Comparison of ENCODE assay signal across 16 cellular contexts in genomic region chr4:87002682-87003043, GRCh38.
DNase-seq lines count a peak whose midpoint lies in the region; ATAC-seq and TF ChIP-seq lines count a peak whose summit lies in the region.
"Had no signal": no experiment of that assay in that cellular context is flagged by ENCODE, and none has a peak within 500 bp of the region (broad histone marks: within the 10 kb centered on the region; RNA-seq: fewer than 3 reads in every experiment).

No MANE protein-coding gene starts in this region.

- no peak overlapping the region for H3K4me2 ChIP-seq in trophoblast cell (ENCODE audit: low read length)

- H4K8ac ChIP-seq in trophoblast cell (ENCODE audit: low read depth, low read length), result no peak overlapping the region

- no peak overlapping the region for H4K91ac ChIP-seq in trophoblast cell (ENCODE audit: low read depth, low read length)

- no peak overlapping the region for H2AFZ ChIP-seq in trophoblast cell (ENCODE audit: insufficient read depth, low read length, poor library complexity)

- in situ Hi-C loops in GM13976 (cut with MboI; ENCODE audit: low sequenced_read_pairs, unreplicated experiment), result no loop called here

- no peak overlapping the region for H3K18ac ChIP-seq in trophoblast cell (ENCODE audit: low read length)

- ATAC-seq in HG03280 (IDR thresholded peaks at IDR 0.05; ENCODE audit: unreplicated experiment), result no peak
- ATAC-seq: HCT116, Panc1 had no signal

- WGBS in endodermal cell (ENCODE audit: insufficient coverage in 1 of 2, insufficient read length in 1 of 2), 2 experiments, result 83 to 91% methylated on average over 6 of the region's 6 CpGs
- no CpG with 5 or more reads among the region's 6 CpGs for WGBS in trophoblast cell (ENCODE audit: extremely low coverage, insufficient coverage, insufficient read length)

- H2BK5ac ChIP-seq in trophoblast cell (ENCODE audit: low read depth, low read length, poor library complexity), result no peak overlapping the region

- no peak overlapping the region for H3K4ac ChIP-seq in trophoblast cell (ENCODE audit: low read depth, low read length)

- H3K4me3 Mint-ChIP-seq in endodermal cell, result no peak overlapping the region
- H3K4me3 Mint-ChIP-seq: IgD-negative memory B cell had no signal

- H3K27ac ChIP-seq in HUES48 (ENCODE audit: low read depth, low read length) (peak overlapping the region; percentile 57), endodermal cell (ENCODE audit: low read depth, low read length) (no peak overlapping the region), trophoblast cell (ENCODE audit: low read depth, low read length) (no peak overlapping the region)
- H3K27ac ChIP-seq: C4-2B had no signal

- H3K79me2 ChIP-seq in trophoblast cell (ENCODE audit: control insufficient read depth, insufficient read depth, low read length, poor library complexity), result peaks cover 5% of the 10 kb centered on the region

- H3K9me3 Mint-ChIP-seq in endodermal cell, result no peaks in the 10 kb centered on the region
- H3K9me3 Mint-ChIP-seq: IgD-negative memory B cell had no signal

- no peak overlapping the region for H3K14ac ChIP-seq in trophoblast cell (ENCODE audit: low read length)

- H3K9me3 ChIP-seq in HUES48 (ENCODE audit: control insufficient read depth, insufficient read depth, low read length) (no peaks in the 10 kb centered on the region), endodermal cell (ENCODE audit: control insufficient read depth, low read length) (no peaks in the 10 kb centered on the region), trophoblast cell (ENCODE audit: insufficient read depth, low read depth, low read length) (no peaks in the 10 kb centered on the region)
- H3K9me3 ChIP-seq: Caco-2 had no signal

- peak overlapping the region; percentile 51 for H2BK12ac ChIP-seq in trophoblast cell (ENCODE audit: low read length)

- H3K4me1 ChIP-seq in HUES48 (ENCODE audit: control insufficient read depth, insufficient read depth, low read length) (peaks cover 72% of the 10 kb centered on the region), endodermal cell (ENCODE audit: control insufficient read depth, insufficient read depth, low read length) (peaks cover 12% of the 10 kb centered on the region), trophoblast cell (ENCODE audit: control insufficient read depth in 1 of 2, insufficient read depth in 2 of 2, low read length in 2 of 2) (peaks cover 4 to 17% of the 10 kb centered on the region in 2 experiments)

- H3K9ac ChIP-seq in HUES48 (ENCODE audit: low read depth, low read length) (no peak overlapping the region), endodermal cell (ENCODE audit: extremely low read depth, low read length, poor library complexity, severe bottlenecking) (no peak overlapping the region), trophoblast cell (ENCODE audit: low read length) (no peak overlapping the region)

- H3K27me3 ChIP-seq in HUES48 (ENCODE audit: control insufficient read depth, insufficient read depth, low read length), result no peaks in the 10 kb centered on the region
- no peaks in the 10 kb centered on the region for H3K27me3 ChIP-seq in endodermal cell (ENCODE audit: control insufficient read depth, insufficient read depth, low read length, poor library complexity, severe bottlenecking)
- no peaks in the 10 kb centered on the region for H3K27me3 ChIP-seq in trophoblast cell (ENCODE audit: insufficient read depth, low read length)

- no peak overlapping the region for H2BK120ac ChIP-seq in trophoblast cell (ENCODE audit: insufficient read depth, low read length, poor library complexity)

- peaks cover 12% of the 10 kb centered on the region for H3K79me1 ChIP-seq in trophoblast cell (ENCODE audit: low read length)

- no peaks in the 10 kb centered on the region for H3K27me3 Mint-ChIP-seq in endodermal cell (ENCODE audit: insufficient read depth)

- H3K4me3 ChIP-seq in HUES48 (ENCODE audit: low read depth, low read length) (no peak overlapping the region), endodermal cell (ENCODE audit: low read length) (no peak overlapping the region), trophoblast cell (ENCODE audit: low read depth, low read length) (no peak overlapping the region)

- no peak overlapping the region for H2AK5ac ChIP-seq in trophoblast cell (ENCODE audit: low read length)

- H3K4me1 Mint-ChIP-seq in endodermal cell, result peaks cover 60% of the 10 kb centered on the region

- no peaks in the 10 kb centered on the region for H3K36me3 Mint-ChIP-seq in endodermal cell (ENCODE audit: low read depth)

- H3K36me3 ChIP-seq in HUES48 (ENCODE audit: control insufficient read depth, insufficient read depth, low read length) (no peaks in the 10 kb centered on the region), endodermal cell (ENCODE audit: control insufficient read depth, insufficient read depth, low read length) (no peaks in the 10 kb centered on the region), trophoblast cell (ENCODE audit: control insufficient read depth in 1 of 2, insufficient read depth in 2 of 2, low read length in 2 of 2) (no peaks in the 10 kb centered on the region)

- TF ChIP-seq CTCF in endodermal cell (conservative IDR thresholded peaks at IDR 0.05) (no peak), GM13976 (IDR thresholded peaks at IDR 0.05; ENCODE audit: borderline replicate concordance, control extremely low read depth, extremely low read depth, insufficient read depth, missing control alignments) (no peak)

- H3K27ac Mint-ChIP-seq in endodermal cell, result peak overlapping the region; percentile 76
- H3K27ac Mint-ChIP-seq: IgD-negative memory B cell had no signal

- no peak overlapping the region for H4K12ac ChIP-seq in trophoblast cell (ENCODE audit: low read depth, low read length)

- H3K23ac ChIP-seq in trophoblast cell (ENCODE audit: low read length), result no peak overlapping the region

- peak; percentile 31 for DNase-seq in NCI-H82 treated with DMSO at 0.1 percent for 48 hours (lab: John Stamatoyannopoulos, UW; ENCODE audit: unreplicated experiment)
- no peak for DNase-seq in endodermal cell
- DNase-seq in trophoblast cell, result no peak
- no peak for DNase-seq in GM13976 (ENCODE audit: low spot score)
- DNase-seq in retina, result no peak
- DNase-seq in H4 (ENCODE audit: low spot score), result no peak
- DNase-seq: Caco-2, DMS153, EL, NCI-H187 treated with DMSO at 0.1 percent for 48 hours had no signal
